ENCODE assay signal across 1 cellular context in the genomic region with DNA sequence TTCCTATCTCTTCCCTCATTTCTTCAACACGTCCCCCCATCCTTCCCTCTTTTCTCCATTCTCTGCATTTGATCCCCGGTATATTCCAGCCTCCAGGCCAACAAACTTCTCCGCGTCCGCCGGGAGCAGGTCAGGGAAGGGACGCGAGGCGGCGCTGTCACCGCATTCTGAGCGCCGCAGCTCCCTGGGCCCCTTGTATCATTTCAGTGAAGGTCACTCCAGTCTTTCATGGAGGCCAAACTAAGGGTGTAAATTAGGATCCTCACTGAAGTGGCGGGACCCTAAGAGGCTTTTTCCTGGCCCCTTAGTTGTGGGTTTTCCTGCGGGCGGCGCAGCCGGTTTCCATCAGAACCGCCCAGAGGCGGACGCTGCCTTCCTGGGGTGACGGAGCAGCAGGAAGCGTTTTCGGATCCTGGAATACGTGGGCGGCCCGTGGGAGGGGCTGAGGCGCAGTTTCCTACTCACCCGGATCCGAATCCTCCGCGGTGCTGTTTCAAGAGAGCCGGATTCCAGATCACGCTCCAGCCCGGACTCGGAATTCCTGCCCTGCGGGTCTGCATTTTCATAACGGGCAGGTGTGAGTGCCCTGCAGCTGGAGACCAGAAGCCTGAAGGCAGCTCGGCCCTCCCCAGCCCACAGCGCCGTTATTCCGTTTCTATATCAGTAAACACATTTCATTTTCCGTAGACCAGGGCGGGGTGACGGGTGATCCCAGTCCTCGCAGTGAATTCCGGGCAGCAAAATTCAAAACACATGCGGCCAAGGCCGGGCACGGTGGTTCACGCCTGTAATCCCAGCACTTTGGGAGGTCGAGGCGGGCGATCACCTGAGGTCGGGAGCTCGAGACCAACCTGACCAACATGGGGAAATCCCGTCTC.
TF ChIP-seq lines count a peak whose summit lies in the region.

No MANE protein-coding gene starts in this region.

TF ChIP-seq in K562, 482 proteins besides CTCF, POLR2A, EP300 and RAD21 (continued from another document and continues in another):
- TF ChIP-seq CXXC5 (CRISPR knock-in tag; IDR thresholded peaks at IDR 0.05) = peak; percentile 72
- TF ChIP-seq, protein P1, sequence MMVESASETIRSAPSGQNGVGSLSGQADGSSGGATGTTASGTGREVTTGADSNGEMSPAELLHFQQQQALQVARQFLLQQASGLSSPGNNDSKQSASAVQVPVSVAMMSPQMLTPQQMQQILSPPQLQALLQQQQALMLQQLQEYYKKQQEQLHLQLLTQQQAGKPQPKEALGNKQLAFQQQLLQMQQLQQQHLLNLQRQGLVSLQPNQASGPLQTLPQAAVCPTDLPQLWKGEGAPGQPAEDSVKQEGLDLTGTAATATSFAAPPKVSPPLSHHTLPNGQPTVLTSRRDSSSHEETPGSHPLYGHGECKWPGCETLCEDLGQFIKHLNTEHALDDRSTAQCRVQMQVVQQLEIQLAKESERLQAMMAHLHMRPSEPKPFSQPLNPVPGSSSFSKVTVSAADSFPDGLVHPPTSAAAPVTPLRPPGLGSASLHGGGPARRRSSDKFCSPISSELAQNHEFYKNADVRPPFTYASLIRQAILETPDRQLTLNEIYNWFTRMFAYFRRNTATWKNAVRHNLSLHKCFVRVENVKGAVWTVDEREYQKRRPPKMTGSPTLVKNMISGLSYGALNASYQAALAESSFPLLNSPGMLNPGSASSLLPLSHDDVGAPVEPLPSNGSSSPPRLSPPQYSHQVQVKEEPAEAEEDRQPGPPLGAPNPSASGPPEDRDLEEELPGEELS (CRISPR knock-in tag; IDR thresholded peaks at IDR 0.05; ENCODE audit: borderline replicate concordance) = no peak
- TF ChIP-seq LEF1 (IDR thresholded peaks at IDR 0.05) = 0 out of 2 replicates have a peak, but pooled peaks have one; percentile 25
- TF ChIP-seq, protein P2, sequence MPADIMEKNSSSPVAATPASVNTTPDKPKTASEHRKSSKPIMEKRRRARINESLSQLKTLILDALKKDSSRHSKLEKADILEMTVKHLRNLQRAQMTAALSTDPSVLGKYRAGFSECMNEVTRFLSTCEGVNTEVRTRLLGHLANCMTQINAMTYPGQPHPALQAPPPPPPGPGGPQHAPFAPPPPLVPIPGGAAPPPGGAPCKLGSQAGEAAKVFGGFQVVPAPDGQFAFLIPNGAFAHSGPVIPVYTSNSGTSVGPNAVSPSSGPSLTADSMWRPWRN (IDR thresholded peaks at IDR 0.05; ENCODE audit: low read depth) = 0 out of 2 replicates have a peak, but pooled peaks have one; percentile 57
- 0 out of 2 replicates have a peak, but pooled peaks have one; percentile 30 for TF ChIP-seq PTBP1 (IDR thresholded peaks at IDR 0.05; ENCODE audit: low read depth, low read length)
- TF ChIP-seq, protein P3, sequence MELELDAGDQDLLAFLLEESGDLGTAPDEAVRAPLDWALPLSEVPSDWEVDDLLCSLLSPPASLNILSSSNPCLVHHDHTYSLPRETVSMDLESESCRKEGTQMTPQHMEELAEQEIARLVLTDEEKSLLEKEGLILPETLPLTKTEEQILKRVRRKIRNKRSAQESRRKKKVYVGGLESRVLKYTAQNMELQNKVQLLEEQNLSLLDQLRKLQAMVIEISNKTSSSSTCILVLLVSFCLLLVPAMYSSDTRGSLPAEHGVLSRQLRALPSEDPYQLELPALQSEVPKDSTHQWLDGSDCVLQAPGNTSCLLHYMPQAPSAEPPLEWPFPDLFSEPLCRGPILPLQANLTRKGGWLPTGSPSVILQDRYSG (tag; conservative IDR thresholded peaks at IDR 0.05; ENCODE audit: low read depth) = no peak; the same call in 1 of the 2 replicates
- no peak for TF ChIP-seq NFYB (IDR thresholded peaks at IDR 0.05; ENCODE audit: extremely low read depth, insufficient read length)
- no peak for TF ChIP-seq U2AF2 (optimal IDR thresholded peaks at IDR 0.05; ENCODE audit: low read depth, low read length)
- TF ChIP-seq, protein P4, sequence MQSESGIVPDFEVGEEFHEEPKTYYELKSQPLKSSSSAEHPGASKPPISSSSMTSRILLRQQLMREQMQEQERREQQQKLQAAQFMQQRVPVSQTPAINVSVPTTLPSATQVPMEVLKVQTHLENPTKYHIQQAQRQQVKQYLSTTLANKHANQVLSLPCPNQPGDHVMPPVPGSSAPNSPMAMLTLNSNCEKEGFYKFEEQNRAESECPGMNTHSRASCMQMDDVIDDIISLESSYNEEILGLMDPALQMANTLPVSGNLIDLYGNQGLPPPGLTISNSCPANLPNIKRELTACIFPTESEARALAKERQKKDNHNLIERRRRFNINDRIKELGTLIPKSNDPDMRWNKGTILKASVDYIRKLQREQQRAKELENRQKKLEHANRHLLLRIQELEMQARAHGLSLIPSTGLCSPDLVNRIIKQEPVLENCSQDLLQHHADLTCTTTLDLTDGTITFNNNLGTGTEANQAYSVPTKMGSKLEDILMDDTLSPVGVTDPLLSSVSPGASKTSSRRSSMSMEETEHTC (IDR thresholded peaks at IDR 0.05) = no peak
- peak in 1 of 2 experiments; percentile 56; a peak in 1 of 4 replicates for TF ChIP-seq SRF (CRISPR knock-in tag; IDR thresholded peaks at IDR 0.05)
- no peak for TF ChIP-seq SAFB (IDR thresholded peaks at IDR 0.05; ENCODE audit: borderline replicate concordance, low read depth, low read length)
- peak; percentile 70 for TF ChIP-seq SMC3 (conservative IDR thresholded peaks at IDR 0.05; ENCODE audit: insufficient read depth, low read depth, low read length)
- peak; percentile 70; the same call in 1 of the 2 replicates for TF ChIP-seq MTA3 (IDR thresholded peaks at IDR 0.05; ENCODE audit: borderline replicate concordance)
- TF ChIP-seq, protein P5, sequence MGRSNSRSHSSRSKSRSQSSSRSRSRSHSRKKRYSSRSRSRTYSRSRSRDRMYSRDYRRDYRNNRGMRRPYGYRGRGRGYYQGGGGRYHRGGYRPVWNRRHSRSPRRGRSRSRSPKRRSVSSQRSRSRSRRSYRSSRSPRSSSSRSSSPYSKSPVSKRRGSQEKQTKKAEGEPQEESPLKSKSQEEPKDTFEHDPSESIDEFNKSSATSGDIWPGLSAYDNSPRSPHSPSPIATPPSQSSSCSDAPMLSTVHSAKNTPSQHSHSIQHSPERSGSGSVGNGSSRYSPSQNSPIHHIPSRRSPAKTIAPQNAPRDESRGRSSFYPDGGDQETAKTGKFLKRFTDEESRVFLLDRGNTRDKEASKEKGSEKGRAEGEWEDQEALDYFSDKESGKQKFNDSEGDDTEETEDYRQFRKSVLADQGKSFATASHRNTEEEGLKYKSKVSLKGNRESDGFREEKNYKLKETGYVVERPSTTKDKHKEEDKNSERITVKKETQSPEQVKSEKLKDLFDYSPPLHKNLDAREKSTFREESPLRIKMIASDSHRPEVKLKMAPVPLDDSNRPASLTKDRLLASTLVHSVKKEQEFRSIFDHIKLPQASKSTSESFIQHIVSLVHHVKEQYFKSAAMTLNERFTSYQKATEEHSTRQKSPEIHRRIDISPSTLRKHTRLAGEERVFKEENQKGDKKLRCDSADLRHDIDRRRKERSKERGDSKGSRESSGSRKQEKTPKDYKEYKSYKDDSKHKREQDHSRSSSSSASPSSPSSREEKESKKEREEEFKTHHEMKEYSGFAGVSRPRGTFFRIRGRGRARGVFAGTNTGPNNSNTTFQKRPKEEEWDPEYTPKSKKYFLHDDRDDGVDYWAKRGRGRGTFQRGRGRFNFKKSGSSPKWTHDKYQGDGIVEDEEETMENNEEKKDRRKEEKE (IDR thresholded peaks at IDR 0.05; ENCODE audit: borderline replicate concordance in 1 of 2, control insufficient read depth in 1 of 2, low read depth in 2 of 2, low read length in 1 of 2) = no peak
- TF ChIP-seq ZC3H8 (IDR thresholded peaks at IDR 0.05) = no peak
- TF ChIP-seq ZNF77 (CRISPR knock-in tag; IDR thresholded peaks at IDR 0.05) = no peak
- TF ChIP-seq FOXM1 (IDR thresholded peaks at IDR 0.05; ENCODE audit: low read depth) = peak; percentile 33; the same call in 1 of the 2 replicates
- no peak for TF ChIP-seq FOXM1 (CRISPR knock-in tag; IDR thresholded peaks at IDR 0.05; ENCODE audit: low read depth)
- TF ChIP-seq EWSR1 (IDR thresholded peaks at IDR 0.05; ENCODE audit: borderline replicate concordance, low read depth, partially characterized antibody) = no peak
- peak; percentile 77 for TF ChIP-seq MYC (IDR thresholded peaks at IDR 0.05; ENCODE audit: low read depth, low read length)
- TF ChIP-seq MYC (CRISPR knock-in tag; IDR thresholded peaks at IDR 0.05; ENCODE audit: borderline replicate concordance, low read depth) = no peak
- TF ChIP-seq BHLHE40 (IDR thresholded peaks at IDR 0.05; ENCODE audit: low read length) = peak; percentile 9; the same call in 1 of the 2 replicates
- TF ChIP-seq, protein P6, sequence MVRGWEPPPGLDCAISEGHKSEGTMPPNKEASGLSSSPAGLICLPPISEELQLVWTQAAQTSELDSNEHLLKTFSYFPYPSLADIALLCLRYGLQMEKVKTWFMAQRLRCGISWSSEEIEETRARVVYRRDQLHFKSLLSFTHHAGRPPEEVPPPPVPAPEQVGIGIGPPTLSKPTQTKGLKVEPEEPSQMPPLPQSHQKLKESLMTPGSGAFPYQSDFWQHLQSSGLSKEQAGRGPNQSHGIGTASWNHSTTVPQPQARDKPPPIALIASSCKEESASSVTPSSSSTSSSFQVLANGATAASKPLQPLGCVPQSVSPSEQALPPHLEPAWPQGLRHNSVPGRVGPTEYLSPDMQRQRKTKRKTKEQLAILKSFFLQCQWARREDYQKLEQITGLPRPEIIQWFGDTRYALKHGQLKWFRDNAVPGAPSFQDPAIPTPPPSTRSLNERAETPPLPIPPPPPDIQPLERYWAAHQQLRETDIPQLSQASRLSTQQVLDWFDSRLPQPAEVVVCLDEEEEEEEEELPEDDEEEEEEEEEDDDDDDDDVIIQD (CRISPR knock-in tag; IDR thresholded peaks at IDR 0.05) = no peak
- TF ChIP-seq, protein P7, sequence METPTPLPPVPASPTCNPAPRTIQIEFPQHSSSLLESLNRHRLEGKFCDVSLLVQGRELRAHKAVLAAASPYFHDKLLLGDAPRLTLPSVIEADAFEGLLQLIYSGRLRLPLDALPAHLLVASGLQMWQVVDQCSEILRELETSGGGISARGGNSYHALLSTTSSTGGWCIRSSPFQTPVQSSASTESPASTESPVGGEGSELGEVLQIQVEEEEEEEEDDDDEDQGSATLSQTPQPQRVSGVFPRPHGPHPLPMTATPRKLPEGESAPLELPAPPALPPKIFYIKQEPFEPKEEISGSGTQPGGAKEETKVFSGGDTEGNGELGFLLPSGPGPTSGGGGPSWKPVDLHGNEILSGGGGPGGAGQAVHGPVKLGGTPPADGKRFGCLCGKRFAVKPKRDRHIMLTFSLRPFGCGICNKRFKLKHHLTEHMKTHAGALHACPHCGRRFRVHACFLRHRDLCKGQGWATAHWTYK (CRISPR knock-in tag; IDR thresholded peaks at IDR 0.05) = peak; percentile 16; the same call in 1 of the 2 replicates
- TF ChIP-seq RBM39 (optimal IDR thresholded peaks at IDR 0.05; ENCODE audit: low read depth, low read length) = peak; percentile 82
- TF ChIP-seq XRCC3 (IDR thresholded peaks at IDR 0.05) = no peak
- TF ChIP-seq KDM5B (IDR thresholded peaks at IDR 0.05; ENCODE audit: insufficient replicate concordance, low read depth, low read length) = peak; percentile 74
- TF ChIP-seq ZNF324 (CRISPR knock-in tag; IDR thresholded peaks at IDR 0.05) = no peak
- TF ChIP-seq ATF1 (CRISPR knock-in tag; IDR thresholded peaks at IDR 0.05) = no peak
- peak; percentile 83 for TF ChIP-seq ATF1 (tag; IDR thresholded peaks at IDR 0.05)
- no peak; the same call in 1 of the 2 replicates for TF ChIP-seq MYNN (IDR thresholded peaks at IDR 0.05)
- TF ChIP-seq MYNN (CRISPR knock-in tag; IDR thresholded peaks at IDR 0.05) = no peak
- TF ChIP-seq, protein P8, sequence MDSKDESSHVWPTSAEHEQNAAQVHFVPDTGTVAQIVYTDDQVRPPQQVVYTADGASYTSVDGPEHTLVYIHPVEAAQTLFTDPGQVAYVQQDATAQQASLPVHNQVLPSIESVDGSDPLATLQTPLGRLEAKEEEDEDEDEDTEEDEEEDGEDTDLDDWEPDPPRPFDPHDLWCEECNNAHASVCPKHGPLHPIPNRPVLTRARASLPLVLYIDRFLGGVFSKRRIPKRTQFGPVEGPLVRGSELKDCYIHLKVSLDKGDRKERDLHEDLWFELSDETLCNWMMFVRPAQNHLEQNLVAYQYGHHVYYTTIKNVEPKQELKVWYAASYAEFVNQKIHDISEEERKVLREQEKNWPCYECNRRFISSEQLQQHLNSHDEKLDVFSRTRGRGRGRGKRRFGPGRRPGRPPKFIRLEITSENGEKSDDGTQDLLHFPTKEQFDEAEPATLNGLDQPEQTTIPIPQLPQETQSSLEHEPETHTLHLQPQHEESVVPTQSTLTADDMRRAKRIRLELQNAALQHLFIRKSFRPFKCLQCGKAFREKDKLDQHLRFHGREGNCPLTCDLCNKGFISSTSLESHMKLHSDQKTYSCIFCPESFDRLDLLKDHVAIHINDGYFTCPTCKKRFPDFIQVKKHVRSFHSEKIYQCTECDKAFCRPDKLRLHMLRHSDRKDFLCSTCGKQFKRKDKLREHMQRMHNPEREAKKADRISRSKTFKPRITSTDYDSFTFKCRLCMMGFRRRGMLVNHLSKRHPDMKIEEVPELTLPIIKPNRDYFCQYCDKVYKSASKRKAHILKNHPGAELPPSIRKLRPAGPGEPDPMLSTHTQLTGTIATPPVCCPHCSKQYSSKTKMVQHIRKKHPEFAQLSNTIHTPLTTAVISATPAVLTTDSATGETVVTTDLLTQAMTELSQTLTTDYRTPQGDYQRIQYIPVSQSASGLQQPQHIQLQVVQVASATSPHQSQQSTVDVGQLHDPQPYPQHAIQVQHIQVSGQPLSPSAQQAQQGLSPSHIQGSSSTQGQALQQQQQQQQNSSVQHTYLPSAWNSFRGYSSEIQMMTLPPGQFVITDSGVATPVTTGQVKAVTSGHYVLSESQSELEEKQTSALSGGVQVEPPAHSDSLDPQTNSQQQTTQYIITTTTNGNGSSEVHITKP (IDR thresholded peaks at IDR 0.05; ENCODE audit: partially characterized antibody) = peak; percentile 39
- no peak for TF ChIP-seq KAT8 (IDR thresholded peaks at IDR 0.05; ENCODE audit: low read depth)
- TF ChIP-seq, protein P9, sequence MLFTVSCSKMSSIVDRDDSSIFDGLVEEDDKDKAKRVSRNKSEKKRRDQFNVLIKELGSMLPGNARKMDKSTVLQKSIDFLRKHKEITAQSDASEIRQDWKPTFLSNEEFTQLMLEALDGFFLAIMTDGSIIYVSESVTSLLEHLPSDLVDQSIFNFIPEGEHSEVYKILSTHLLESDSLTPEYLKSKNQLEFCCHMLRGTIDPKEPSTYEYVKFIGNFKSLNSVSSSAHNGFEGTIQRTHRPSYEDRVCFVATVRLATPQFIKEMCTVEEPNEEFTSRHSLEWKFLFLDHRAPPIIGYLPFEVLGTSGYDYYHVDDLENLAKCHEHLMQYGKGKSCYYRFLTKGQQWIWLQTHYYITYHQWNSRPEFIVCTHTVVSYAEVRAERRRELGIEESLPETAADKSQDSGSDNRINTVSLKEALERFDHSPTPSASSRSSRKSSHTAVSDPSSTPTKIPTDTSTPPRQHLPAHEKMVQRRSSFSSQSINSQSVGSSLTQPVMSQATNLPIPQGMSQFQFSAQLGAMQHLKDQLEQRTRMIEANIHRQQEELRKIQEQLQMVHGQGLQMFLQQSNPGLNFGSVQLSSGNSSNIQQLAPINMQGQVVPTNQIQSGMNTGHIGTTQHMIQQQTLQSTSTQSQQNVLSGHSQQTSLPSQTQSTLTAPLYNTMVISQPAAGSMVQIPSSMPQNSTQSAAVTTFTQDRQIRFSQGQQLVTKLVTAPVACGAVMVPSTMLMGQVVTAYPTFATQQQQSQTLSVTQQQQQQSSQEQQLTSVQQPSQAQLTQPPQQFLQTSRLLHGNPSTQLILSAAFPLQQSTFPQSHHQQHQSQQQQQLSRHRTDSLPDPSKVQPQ (CRISPR knock-in tag; IDR thresholded peaks at IDR 0.05; ENCODE audit: borderline replicate concordance) = no peak
- no peak for TF ChIP-seq MTF1 (CRISPR knock-in tag; IDR thresholded peaks at IDR 0.05; ENCODE audit: borderline replicate concordance)
- no peak for TF ChIP-seq ILK (tag; IDR thresholded peaks at IDR 0.05; ENCODE audit: borderline replicate concordance, low read depth)
- TF ChIP-seq KLF1 (tag; IDR thresholded peaks at IDR 0.05) = no peak
- TF ChIP-seq RHOXF2B (CRISPR knock-in tag; conservative IDR thresholded peaks at IDR 0.05) = no peak
